In genomic region chr7:16644987-16645592, GRCh38 we compare ENCODE assay signal across 8 cellular contexts. TPM values are rescaled to one million over a fixed set of nuclear protein-coding genes. Genes with fewer than 3 reads are reported as not detected.
A peak's percentile ranks its signal among the peaks of the same experiment; 100 is the strongest.
DNase-seq lines count a peak whose midpoint lies in the region; TF ChIP-seq lines count a peak whose summit lies in the region.

No MANE protein-coding gene starts in this region.

- peak overlapping the region; percentile 96 for H2AFZ ChIP-seq in smooth muscle cell (ENCODE audit: low read depth)

- peaks cover 71% of the 10 kb centered on the region for H4K20me1 ChIP-seq in smooth muscle cell (ENCODE audit: low read depth)

- no peaks in the 10 kb centered on the region for H3K9me3 ChIP-seq in MG63
- H3K9me3 ChIP-seq in iPS-15b (ENCODE audit: control insufficient read depth, insufficient read depth, low read length), result no peaks in the 10 kb centered on the region
- no peaks in the 10 kb centered on the region for H3K9me3 ChIP-seq in smooth muscle cell (replicated peaks; ENCODE audit: low read depth)

- H3K27me3 Mint-ChIP-seq in activated naive CD4-positive, alpha-beta T cell treated with anti-CD3 and anti-CD28 coated beads, Interleukin-2, amount 50 U/mL, for 24 hours, result no peaks in the 10 kb centered on the region

- no peaks in the 10 kb centered on the region for H3K9me3 Mint-ChIP-seq in activated naive CD4-positive, alpha-beta T cell treated with anti-CD3 and anti-CD28 coated beads, Interleukin-2, amount 50 U/mL, for 24 hours

- peak overlapping the region; percentile 61 for H3K9ac ChIP-seq in iPS-15b (ENCODE audit: low read depth, low read length)
- H3K9ac ChIP-seq in smooth muscle cell (ENCODE audit: low read depth), result peak overlapping the region; percentile 96

- H3K4me2 ChIP-seq in smooth muscle cell, result peak overlapping the region; percentile 97

- H3K27me3 ChIP-seq in MG63, result no peaks in the 10 kb centered on the region
- peaks cover 7% of the 10 kb centered on the region for H3K27me3 ChIP-seq in iPS-15b (ENCODE audit: control insufficient read depth, insufficient read depth, low read length)
- no peaks in the 10 kb centered on the region for H3K27me3 ChIP-seq in smooth muscle cell (ENCODE audit: low read depth)

- peaks cover 90% of the 10 kb centered on the region for H3K79me2 ChIP-seq in smooth muscle cell (ENCODE audit: low read depth)

- H3K4me1 Mint-ChIP-seq in activated naive CD4-positive, alpha-beta T cell treated with anti-CD3 and anti-CD28 coated beads, Interleukin-2, amount 50 U/mL, for 24 hours, result peaks cover 57% of the 10 kb centered on the region

- H3F3A ChIP-seq in smooth muscle cell (ENCODE audit: low read depth), result no peaks in the 10 kb centered on the region

- peak overlapping the region; percentile 99 for H3K27ac Mint-ChIP-seq in activated naive CD4-positive, alpha-beta T cell treated with anti-CD3 and anti-CD28 coated beads, Interleukin-2, amount 50 U/mL, for 24 hours

- H3K4me3 Mint-ChIP-seq in activated naive CD4-positive, alpha-beta T cell treated with anti-CD3 and anti-CD28 coated beads, Interleukin-2, amount 50 U/mL, for 24 hours, result peak overlapping the region; percentile 96

- H3K36me3 Mint-ChIP-seq in activated naive CD4-positive, alpha-beta T cell treated with anti-CD3 and anti-CD28 coated beads, Interleukin-2, amount 50 U/mL, for 24 hours, result peaks cover 11% of the 10 kb centered on the region

- H3K4me3 ChIP-seq in MG63, result peak overlapping the region; percentile 99
- H3K4me3 ChIP-seq in iPS-15b (ENCODE audit: low read depth, low read length), result peak overlapping the region; percentile 89
- peak overlapping the region; percentile 85 for H3K4me3 ChIP-seq in smooth muscle cell

- H3K27ac ChIP-seq in angular gyrus (ENCODE audit: low read depth, low read length) (peak overlapping the region; percentile 99), smooth muscle cell (ENCODE audit: low read depth) (peak overlapping the region; percentile 90)

- WGBS in smooth muscle cell (ENCODE audit: low lambda C conversion rate), result under 1% methylated on average over 36 of the region's 36 CpGs

- H3K36me3 ChIP-seq in MG63 (peaks cover 4% of the 10 kb centered on the region), iPS-15b (ENCODE audit: control insufficient read depth, insufficient read depth, low read length) (no peaks in the 10 kb centered on the region), smooth muscle cell (ENCODE audit: low read depth) (no peaks in the 10 kb centered on the region)

- TF ChIP-seq CTCF in smooth muscle cell (IDR thresholded peaks at IDR 0.05; ENCODE audit: borderline replicate concordance, insufficient read depth, poor library complexity, severe bottlenecking), result no peak

- no peak for DNase-seq in activated naive CD4-positive, alpha-beta T cell (lab: John Stamatoyannopoulos, UW)
- peak; percentile 30 for DNase-seq in MG63
- DNase-seq in smooth muscle cell (lab: John Stamatoyannopoulos, UW; ENCODE audit: unreplicated experiment), result peak; percentile 65
- no peak for DNase-seq in occipital lobe (lab: John Stamatoyannopoulos, UW)
- DNase-seq in superior temporal gyrus (ENCODE audit: extremely low spot score), result no peak

- peaks cover 19% of the 10 kb centered on the region for H3K4me1 ChIP-seq in iPS-15b (ENCODE audit: control insufficient read depth, insufficient read depth, low read length)
- peaks cover 32% of the 10 kb centered on the region for H3K4me1 ChIP-seq in smooth muscle cell (ENCODE audit: low read depth)

RNA-seq across cellular contexts. Expression of gene ANKMY2, which starts 0.5 kb away (rescaled TPM):
- 18.5 and 21.0 TPM in 2 replicates for total RNA-seq in MG63 (2014; rRNA removed; shearing (Covaris generic); ENCODE audit: low replicate concordance)
- total RNA-seq in smooth muscle cell (28.0 and 36.5 TPM in 2 replicates), occipital lobe (78.0 TPM)
- polyA plus RNA-seq in smooth muscle cell, result 24.0 and 25.5 TPM in 2 replicates

RNA-seq across cellular contexts. Expression of gene BZW2, which starts 0.9 kb away (rescaled TPM):
- total RNA-seq in MG63 (2014; rRNA removed; shearing (Covaris generic); ENCODE audit: low replicate concordance), result 120 and 182 TPM in 2 replicates
- total RNA-seq in smooth muscle cell, result 77.9 and 83.7 TPM in 2 replicates
- polyA plus RNA-seq in smooth muscle cell, result 56.1 and 70.4 TPM in 2 replicates
- 85.2 TPM for total RNA-seq in occipital lobe

Comparison
In these comparisons a context has a peak if more than half of its experiments do, and no peak if none do; other contexts are left out.
1. DNase-seq: peak in MG63 (single experiment) and smooth muscle cell (single experiment); none in activated naive CD4-positive, alpha-beta T cell (0 of 4), occipital lobe (single experiment) and superior temporal gyrus (single experiment).
2. Peak in every context shown above with its lines, with median percentiles within 50 percentile points of each other: H3K4me3 ChIP-seq.